In the genomic region with DNA sequence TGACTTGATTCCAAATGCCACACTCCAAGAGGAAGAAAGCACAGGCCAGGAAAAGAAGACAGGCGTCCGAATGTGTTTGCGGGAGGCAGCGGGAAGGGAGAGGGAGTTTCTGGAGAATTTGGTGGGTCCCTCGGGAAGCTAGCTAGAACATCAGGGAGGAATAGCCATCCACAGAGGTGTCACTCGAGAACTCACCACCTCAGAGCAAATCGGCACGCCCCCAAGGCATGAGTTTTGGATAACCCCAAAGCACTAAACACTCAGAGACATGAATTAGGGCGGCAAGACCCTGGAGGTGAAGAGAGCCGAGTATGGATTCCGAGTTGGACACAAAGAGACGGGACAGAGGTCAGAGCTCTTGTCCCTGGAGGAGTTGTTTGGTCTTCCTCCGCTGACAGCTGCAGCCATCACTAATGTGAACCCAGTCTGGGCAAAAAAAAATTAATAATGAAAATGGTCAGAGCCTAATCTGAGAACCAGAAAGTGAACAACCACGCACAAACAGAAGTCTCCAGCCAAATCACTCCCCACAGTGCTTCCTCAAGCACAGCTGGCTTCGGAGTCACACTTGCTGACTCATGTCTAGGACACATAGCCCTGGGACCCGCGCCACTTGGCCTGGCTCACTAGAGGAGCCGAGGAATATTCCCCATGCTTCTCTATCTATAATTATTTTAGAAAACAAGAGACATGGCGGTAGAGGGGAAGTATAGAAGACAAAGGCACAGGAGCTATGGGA, we compare ENCODE assay signal across 10 cellular contexts.
DNase-seq lines count a peak whose midpoint lies in the region; TF ChIP-seq lines count a peak whose summit lies in the region.
"Had no signal": no experiment of that assay in that cellular context is flagged by ENCODE, and none has a peak within 500 bp of the region (broad histone marks: within the 10 kb centered on the region; RNA-seq: fewer than 3 reads in every experiment).

No MANE protein-coding gene starts in this region.

- H3K4me1 ChIP-seq in parathyroid adenoma = peaks cover 11% of the 10 kb centered on the region

- no peaks in the 10 kb centered on the region for H3K36me3 ChIP-seq in parathyroid adenoma (ENCODE audit: control insufficient read depth, insufficient read depth, low read length)

- H2AFZ ChIP-seq in parathyroid adenoma = no peak overlapping the region

- no peak overlapping the region for H3K9ac ChIP-seq in parathyroid adenoma

- H3K27ac Mint-ChIP-seq in T-helper 2 cell treated with Interferon-gamma antibody and Interleukin-4, amounts not matched to agents 5 μg/mL and 100 μg/mL, for 36 hours = no peak overlapping the region

- H3K79me2 ChIP-seq in parathyroid adenoma = peaks cover 83% of the 10 kb centered on the region

- DNase-seq in AG20443 (ENCODE audit: low spot score) (peak; percentile 93), RPMI8226 (peak; percentile 28), glomerular visceral epithelial cell (ENCODE audit: extremely low spot score) (peak; percentile 45), GM10266 (ENCODE audit: extremely low spot score) (no peak), putamen (ENCODE audit: low spot score) (no peak), NK-92 (lab: John Stamatoyannopoulos, UW; ENCODE audit: unreplicated experiment) (no peak)
- DNase-seq in T-helper 2 cell treated with Interferon-gamma antibody and Interleukin-4, amounts not matched to agents 5 μg/mL and 100 μg/mL, for 36 hours (ENCODE audit: low spot score) = no peak
- DNase-seq: central memory CD4-positive, alpha-beta T cell; GF-D8 had no signal

- no peaks in the 10 kb centered on the region for H3K36me3 Mint-ChIP-seq in T-helper 2 cell treated with Interferon-gamma antibody and Interleukin-4, amounts not matched to agents 5 μg/mL and 100 μg/mL, for 36 hours (ENCODE audit: low read depth)

- peak overlapping the region; percentile 33 for H3K27ac ChIP-seq in parathyroid adenoma

- TF ChIP-seq CTCF in parathyroid adenoma (IDR thresholded peaks at IDR 0.05) (no peak), GM10266 (IDR thresholded peaks at IDR 0.05; ENCODE audit: control insufficient read depth, insufficient read depth, low read depth, missing control alignments) (no peak)

- H3K27me3 ChIP-seq in parathyroid adenoma (ENCODE audit: control insufficient read depth, insufficient read depth, low read length) = no peaks in the 10 kb centered on the region

- H3K9me3 ChIP-seq in parathyroid adenoma (ENCODE audit: control insufficient read depth, low read length) = no peaks in the 10 kb centered on the region

- H3K9me3 Mint-ChIP-seq in T-helper 2 cell treated with Interferon-gamma antibody and Interleukin-4, amounts not matched to agents 5 μg/mL and 100 μg/mL, for 36 hours = no peaks in the 10 kb centered on the region

- peaks cover 10% of the 10 kb centered on the region for H3K27me3 Mint-ChIP-seq in T-helper 2 cell treated with Interferon-gamma antibody and Interleukin-4, amounts not matched to agents 5 μg/mL and 100 μg/mL, for 36 hours (ENCODE audit: low read depth)

- H3K4me2 ChIP-seq in parathyroid adenoma (ENCODE audit: low read length) = no peak overlapping the region

- H3K4me3 Mint-ChIP-seq in T-helper 2 cell treated with Interferon-gamma antibody and Interleukin-4, amounts not matched to agents 5 μg/mL and 100 μg/mL, for 36 hours = no peak overlapping the region

- no peak overlapping the region for H3K4me3 ChIP-seq in parathyroid adenoma (ENCODE audit: low read depth, low read length)

- H3K4me1 Mint-ChIP-seq in T-helper 2 cell treated with Interferon-gamma antibody and Interleukin-4, amounts not matched to agents 5 μg/mL and 100 μg/mL, for 36 hours (ENCODE audit: low read depth) = no peaks in the 10 kb centered on the region

Comparison
In these comparisons a context has a peak if more than half of its experiments do, and no peak if none do; other contexts are left out.
1. DNase-seq: peak in AG20443 (single experiment), RPMI8226 (single experiment) and glomerular visceral epithelial cell (single experiment); none in GM10266 (single experiment), putamen (single experiment), NK-92 (single experiment) and T-helper 2 cell treated with Interferon-gamma antibody and Interleukin-4, amounts not matched to agents 5 μg/mL and 100 μg/mL, for 36 hours (single experiment).